ENCODE assay signal across 1 cellular context in the genomic region with DNA sequence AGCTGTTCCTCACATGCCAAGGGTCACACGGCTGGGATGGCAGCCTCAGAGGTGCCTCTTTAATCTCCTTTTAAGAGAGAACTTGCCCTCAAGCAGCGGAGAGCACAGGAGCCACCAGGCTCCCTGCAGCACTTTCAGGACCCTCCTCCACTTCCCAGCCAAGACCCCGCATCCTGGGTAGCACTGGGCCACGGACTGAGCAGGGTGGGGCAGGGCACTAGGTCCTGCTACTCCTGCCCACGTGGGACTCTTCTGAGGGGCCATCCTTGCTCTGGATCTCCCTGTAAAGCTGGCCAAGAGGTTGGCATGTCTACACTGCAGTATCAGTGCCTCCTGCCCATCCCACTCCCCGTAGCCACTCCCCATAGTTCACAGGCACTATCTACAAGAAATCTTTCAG.
TF ChIP-seq lines count a peak whose summit lies in the region.

No MANE protein-coding gene starts in this region.

TF ChIP-seq in IMR-90, 13 proteins besides CTCF, POLR2A, EP300 and RAD21:
- TF ChIP-seq, protein P1, sequence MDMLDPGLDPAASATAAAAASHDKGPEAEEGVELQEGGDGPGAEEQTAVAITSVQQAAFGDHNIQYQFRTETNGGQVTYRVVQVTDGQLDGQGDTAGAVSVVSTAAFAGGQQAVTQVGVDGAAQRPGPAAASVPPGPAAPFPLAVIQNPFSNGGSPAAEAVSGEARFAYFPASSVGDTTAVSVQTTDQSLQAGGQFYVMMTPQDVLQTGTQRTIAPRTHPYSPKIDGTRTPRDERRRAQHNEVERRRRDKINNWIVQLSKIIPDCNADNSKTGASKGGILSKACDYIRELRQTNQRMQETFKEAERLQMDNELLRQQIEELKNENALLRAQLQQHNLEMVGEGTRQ (IDR thresholded peaks at IDR 0.05; ENCODE audit: low read depth, low read length), result no peak
- TF ChIP-seq BHLHE40 (IDR thresholded peaks at IDR 0.05; ENCODE audit: low read depth, low read length) (no peak), MXI1 (IDR thresholded peaks at IDR 0.05; ENCODE audit: borderline replicate concordance, low read depth, low read length) (no peak), CEBPB (IDR thresholded peaks at IDR 0.05; ENCODE audit: low read depth, low read length) (no peak), FOS (IDR thresholded peaks at IDR 0.05; ENCODE audit: low read depth, low read length) (no peak), CHD1 (IDR thresholded peaks at IDR 0.05; ENCODE audit: low read depth, low read length) (no peak), SMC3 (IDR thresholded peaks at IDR 0.05; ENCODE audit: low read depth, low read length) (no peak), RFX5 (IDR thresholded peaks at IDR 0.05; ENCODE audit: low read depth, low read length) (no peak), NFE2L2 (IDR thresholded peaks at IDR 0.05; ENCODE audit: low read depth, low read length) (no peak), RCOR1 (IDR thresholded peaks at IDR 0.05; ENCODE audit: insufficient replicate concordance, low read length) (no peak), MAFK (IDR thresholded peaks at IDR 0.05; ENCODE audit: low read depth, low read length) (no peak), MAZ (IDR thresholded peaks at IDR 0.05; ENCODE audit: borderline replicate concordance, low read depth, low read length) (no peak)
- TF ChIP-seq, protein P2, sequence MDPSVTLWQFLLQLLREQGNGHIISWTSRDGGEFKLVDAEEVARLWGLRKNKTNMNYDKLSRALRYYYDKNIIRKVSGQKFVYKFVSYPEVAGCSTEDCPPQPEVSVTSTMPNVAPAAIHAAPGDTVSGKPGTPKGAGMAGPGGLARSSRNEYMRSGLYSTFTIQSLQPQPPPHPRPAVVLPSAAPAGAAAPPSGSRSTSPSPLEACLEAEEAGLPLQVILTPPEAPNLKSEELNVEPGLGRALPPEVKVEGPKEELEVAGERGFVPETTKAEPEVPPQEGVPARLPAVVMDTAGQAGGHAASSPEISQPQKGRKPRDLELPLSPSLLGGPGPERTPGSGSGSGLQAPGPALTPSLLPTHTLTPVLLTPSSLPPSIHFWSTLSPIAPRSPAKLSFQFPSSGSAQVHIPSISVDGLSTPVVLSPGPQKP (IDR thresholded peaks at IDR 0.05; ENCODE audit: borderline replicate concordance, low read depth, low read length), result no peak
TF ChIP-seq in IMR-90: peak in this region for 0.
